In the genomic region with DNA sequence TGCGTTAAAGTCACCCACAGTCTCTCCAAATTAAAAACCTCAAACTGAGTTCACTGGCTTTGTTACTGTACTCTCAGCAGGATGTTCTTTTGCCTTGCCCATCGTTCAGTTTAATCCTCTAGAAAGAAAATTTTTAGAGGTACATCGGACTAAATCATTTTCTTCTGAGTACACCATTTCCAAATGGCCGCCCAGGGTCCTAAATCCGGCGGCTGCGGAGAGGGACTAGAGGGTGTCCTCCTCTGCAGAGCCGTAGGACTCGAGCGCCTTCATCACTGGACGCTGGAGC, we compare ENCODE assay signal across 9 cellular contexts. TPM values are rescaled to one million over a fixed set of nuclear protein-coding genes. Genes with fewer than 3 reads are reported as not detected.
A peak's percentile ranks its signal among the peaks of the same experiment; 100 is the strongest.
DNase-seq lines count a peak whose midpoint lies in the region; ATAC-seq, FAIRE-seq and TF ChIP-seq lines count a peak whose summit lies in the region.
"Had no signal": no experiment of that assay in that cellular context is flagged by ENCODE, and none has a peak within 500 bp of the region (broad histone marks: within the 10 kb centered on the region; RNA-seq: fewer than 3 reads in every experiment).

No MANE protein-coding gene starts in this region.

- TF ChIP-seq POLR2A in endothelial cell of umbilical vein (IDR thresholded peaks at IDR 0.05; ENCODE audit: low read depth, low read length), result no peak

- CTCF ChIA-PET in endothelial cell of umbilical vein (lab: Charles Lee), result interaction anchor here (0.7 to 2.9 kb wide), 7 partner anchors 10 to 741 kb away, joined by 3 to 17 read pairs (median 6); no protein-coding TSS in a partner anchor

- H3F3A ChIP-seq in neural progenitor cell (ENCODE audit: low read depth), result peaks cover 15% of the 10 kb centered on the region

- H2AFZ ChIP-seq in endothelial cell of umbilical vein (ENCODE audit: low read depth, low read length), result peak overlapping the region; percentile 93
- H2AFZ ChIP-seq in neural progenitor cell (replicated peaks), result peak overlapping the region; percentile 99

- no peak for ATAC-seq in activated naive CD4-positive, alpha-beta T cell treated with anti-CD3 and anti-CD28 coated beads, Interleukin-2, amount 50 U/mL, for 72 hours

- H3K36me3 ChIP-seq in endothelial cell of umbilical vein (ENCODE audit: control insufficient read depth in 2 of 2, extremely low read depth in 1 of 2, insufficient read depth in 2 of 2, low read length in 2 of 2), result no peaks in the 10 kb centered on the region
- no peaks in the 10 kb centered on the region for H3K36me3 ChIP-seq in neural progenitor cell

- no peaks in the 10 kb centered on the region for H4K20me1 ChIP-seq in endothelial cell of umbilical vein (replicated peaks; ENCODE audit: control insufficient read depth, extremely low read depth, insufficient read depth, low read length)
- H4K20me1 ChIP-seq in neural progenitor cell (ENCODE audit: low read depth), result no peaks in the 10 kb centered on the region

- H3K4me1 Mint-ChIP-seq in neural progenitor cell, result peaks cover 38% of the 10 kb centered on the region

- dilution Hi-C loops in endothelial cell of umbilical vein (cut with MboI; ENCODE audit: extremely low pct_ligation_motif_present, low sequenced_read_pairs), result no loop called here

- H3K4me2 ChIP-seq in endothelial cell of umbilical vein (ENCODE audit: insufficient read depth, low read length), result peak overlapping the region; percentile 79
- peak overlapping the region; percentile 96 for H3K4me2 ChIP-seq in neural progenitor cell

- FAIRE-seq in endothelial cell of umbilical vein (lab: Jason Lieb, UNC), result no peak
- FAIRE-seq: islet of Langerhans had no signal

- H3K9ac ChIP-seq in endothelial cell of umbilical vein (replicated peaks; ENCODE audit: extremely low read depth, insufficient read depth, low read length), result no peak overlapping the region
- H3K9ac ChIP-seq in neural progenitor cell, result peak overlapping the region; percentile 48

- H3K27ac Mint-ChIP-seq in neural progenitor cell, result peak overlapping the region; percentile 37
- no peak overlapping the region for H3K27ac Mint-ChIP-seq in activated naive CD4-positive, alpha-beta T cell treated with anti-CD3 and anti-CD28 coated beads, Interleukin-2, amount 50 U/mL, for 72 hours

- H3K36me3 Mint-ChIP-seq in neural progenitor cell, result no peaks in the 10 kb centered on the region
- peaks cover 0 to 5% of the 10 kb centered on the region in 2 donors for H3K36me3 Mint-ChIP-seq in activated naive CD4-positive, alpha-beta T cell treated with anti-CD3 and anti-CD28 coated beads, Interleukin-2, amount 50 U/mL, for 72 hours

- POLR2A ChIA-PET in endothelial cell of umbilical vein (lab: Charles Lee), result no interaction called here

- H3K4me3 ChIP-seq in endothelial cell of umbilical vein (replicated peaks in 1 of 3; ENCODE audit: insufficient read depth in 1 of 3, low read depth in 1 of 3, low read length in 3 of 3) (peak overlapping the region; percentile 47 to 68 (median 64)), neural progenitor cell (peak overlapping the region; percentile 95)

- no peak overlapping the region for H3K27ac ChIP-seq in endothelial cell of umbilical vein (ENCODE audit: insufficient read depth, low read depth, low read length)
- no peak overlapping the region for H3K27ac ChIP-seq in neural progenitor cell

- no peaks in the 10 kb centered on the region for H3K9me3 ChIP-seq in endothelial cell of umbilical vein (replicated peaks; ENCODE audit: control insufficient read depth, insufficient read depth, low read length)
- no peaks in the 10 kb centered on the region for H3K9me3 ChIP-seq in neural progenitor cell (ENCODE audit: low read depth)

- H3K9me1 ChIP-seq in endothelial cell of umbilical vein (replicated peaks; ENCODE audit: control insufficient read depth, extremely low read depth, insufficient read depth, low read length), result no peaks in the 10 kb centered on the region

- peaks cover 7% of the 10 kb centered on the region for H3K27me3 Mint-ChIP-seq in neural progenitor cell (ENCODE audit: insufficient read depth, low read depth)

- no peaks in the 10 kb centered on the region for H3K79me2 ChIP-seq in endothelial cell of umbilical vein (ENCODE audit: control insufficient read depth, insufficient read depth, low read length)
- H3K79me2 ChIP-seq in neural progenitor cell (ENCODE audit: low read depth), result peaks cover 30% of the 10 kb centered on the region

- peaks cover 0 to 2% of the 10 kb centered on the region in 2 experiments for H3K27me3 ChIP-seq in endothelial cell of umbilical vein (ENCODE audit: control insufficient read depth in 2 of 2, insufficient read depth in 2 of 2, low read length in 2 of 2)
- H3K27me3 ChIP-seq in neural progenitor cell, result peaks cover 19% of the 10 kb centered on the region

- intact Hi-C loops in endothelial cell of umbilical vein (cut with micrococcal nuclease), result loop anchor here (5.0 kb wide), 3 partner anchors 141 to 321 kb away; a partner anchor contains a TSS

- TF ChIP-seq CTCF in endothelial cell of umbilical vein (IDR thresholded peaks at IDR 0.05; ENCODE audit: extremely low read depth in 1 of 2, insufficient read depth in 1 of 2, low read depth in 1 of 2, low read length in 2 of 2) (no peak), neural progenitor cell (IDR thresholded peaks at IDR 0.05) (no peak)

- no TSS peak for BruUV-seq in endothelial cell of umbilical vein (replicated peaks; lab: Mats Ljungman, UMichigan)

- DNase-seq in GM03348 (ENCODE audit: low spot score) (peak; percentile 39), NCI-H2107 (lab: John Stamatoyannopoulos, UW) (peak; percentile 56), endothelial cell of umbilical vein (ENCODE audit: low read depth, low spot score) (no peak), neural progenitor cell (ENCODE audit: low spot score) (peak; percentile 68), GF-D8 (lab: John Stamatoyannopoulos, UW) (no peak), HUDEP-2 (lab: John Stamatoyannopoulos, UW; ENCODE audit: unreplicated experiment in 76 of 76) (no peak), HK-2 (ENCODE audit: unreplicated experiment) (no peak)
- no peak for DNase-seq in activated naive CD4-positive, alpha-beta T cell treated with anti-CD3 and anti-CD28 coated beads, Interleukin-2, amount 50 U/mL, for 72 hours (ENCODE audit: low spot score in 2 of 2)

- H3K4me1 ChIP-seq in endothelial cell of umbilical vein (ENCODE audit: control insufficient read depth, extremely low read depth, insufficient read depth, low read length) (peaks cover 2% of the 10 kb centered on the region), neural progenitor cell (peaks cover 18% of the 10 kb centered on the region)

- H3K4me3 Mint-ChIP-seq in neural progenitor cell, result peak overlapping the region; percentile 94

- no peaks in the 10 kb centered on the region for H3K9me3 Mint-ChIP-seq in neural progenitor cell
- H3K9me3 Mint-ChIP-seq in activated naive CD4-positive, alpha-beta T cell treated with anti-CD3 and anti-CD28 coated beads, Interleukin-2, amount 50 U/mL, for 72 hours, result peaks cover 0 to 10% of the 10 kb centered on the region in 2 donors

TF ChIP-seq in endothelial cell of umbilical vein, 7 proteins besides CTCF, POLR2A, EP300 and RAD21:
- TF ChIP-seq JUN (IDR thresholded peaks at IDR 0.05; ENCODE audit: borderline replicate concordance, insufficient read depth, insufficient read length, low read depth) (no peak), MYC (IDR thresholded peaks at IDR 0.05; ENCODE audit: low read depth, low read length) (no peak), POLR2AphosphoS5 (IDR thresholded peaks at IDR 0.05; ENCODE audit: insufficient read depth, low read depth, low read length) (no peak), GATA2 (IDR thresholded peaks at IDR 0.05; ENCODE audit: insufficient read depth, insufficient read length, low read depth, low read length) (no peak), EZH2 (IDR thresholded peaks at IDR 0.05; ENCODE audit: borderline replicate concordance, low read depth, low read length, severe bottlenecking) (no peak), FOS (IDR thresholded peaks at IDR 0.05; ENCODE audit: borderline replicate concordance, insufficient read depth, low read length) (no peak)
- TF ChIP-seq, protein P1, sequence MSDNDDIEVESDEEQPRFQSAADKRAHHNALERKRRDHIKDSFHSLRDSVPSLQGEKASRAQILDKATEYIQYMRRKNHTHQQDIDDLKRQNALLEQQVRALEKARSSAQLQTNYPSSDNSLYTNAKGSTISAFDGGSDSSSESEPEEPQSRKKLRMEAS (IDR thresholded peaks at IDR 0.05; ENCODE audit: insufficient read depth, insufficient read length), result no peak
TF ChIP-seq in endothelial cell of umbilical vein: peak in this region for 0.

RNA-seq across cellular contexts. Expression of a gene that starts 1.4 kb away (rescaled TPM):
- total RNA-seq in endothelial cell of umbilical vein, result 4.1 and 4.3 TPM in 2 replicates
- 0.73 and 1.6 TPM in 2 replicates for polyA plus RNA-seq in endothelial cell of umbilical vein
- polyA plus RNA-seq in endothelial cell of umbilical vein (2011; cell fraction: cytosol; rRNA removed), result 1.4 and 1.7 TPM in 2 replicates
- polyA plus RNA-seq in endothelial cell of umbilical vein (2011; cell fraction: nucleus; rRNA removed), result 3.4 and 3.5 TPM in 2 replicates
- 4.1 and 4.3 TPM in 2 replicates for polyA plus RNA-seq in endothelial cell of umbilical vein (2012)
- 4.6 and 5.8 TPM in 2 replicates for polyA minus RNA-seq in endothelial cell of umbilical vein
- not detected for polyA minus RNA-seq in endothelial cell of umbilical vein (2011; cell fraction: cytosol; rRNA and poly(A)+ RNA removed)
- 3.5 and 4.3 TPM in 2 replicates for polyA minus RNA-seq in endothelial cell of umbilical vein (2011; cell fraction: nucleus; rRNA and poly(A)+ RNA removed)
- 18.3 and 31.7 TPM in 2 replicates for total RNA-seq in neural progenitor cell (ENCODE audit: low replicate concordance)
- not detected for total RNA-seq in activated naive CD4-positive, alpha-beta T cell treated with anti-CD3 and anti-CD28 coated beads, Interleukin-2, amount 50 U/mL, for 72 hours

Comparison
In these comparisons a context has a peak if more than half of its experiments do, and no peak if none do; other contexts are left out.
1. DNase-seq: peak in GM03348 (single experiment), NCI-H2107 (single experiment) and neural progenitor cell (single experiment); none in endothelial cell of umbilical vein (single experiment), activated naive CD4-positive, alpha-beta T cell treated with anti-CD3 and anti-CD28 coated beads, Interleukin-2, amount 50 U/mL, for 72 hours (0 of 2), GF-D8 (single experiment), HUDEP-2 (0 of 76) and HK-2 (single experiment).